ENCODE assay signal across 8 cellular contexts in the genomic region with DNA sequence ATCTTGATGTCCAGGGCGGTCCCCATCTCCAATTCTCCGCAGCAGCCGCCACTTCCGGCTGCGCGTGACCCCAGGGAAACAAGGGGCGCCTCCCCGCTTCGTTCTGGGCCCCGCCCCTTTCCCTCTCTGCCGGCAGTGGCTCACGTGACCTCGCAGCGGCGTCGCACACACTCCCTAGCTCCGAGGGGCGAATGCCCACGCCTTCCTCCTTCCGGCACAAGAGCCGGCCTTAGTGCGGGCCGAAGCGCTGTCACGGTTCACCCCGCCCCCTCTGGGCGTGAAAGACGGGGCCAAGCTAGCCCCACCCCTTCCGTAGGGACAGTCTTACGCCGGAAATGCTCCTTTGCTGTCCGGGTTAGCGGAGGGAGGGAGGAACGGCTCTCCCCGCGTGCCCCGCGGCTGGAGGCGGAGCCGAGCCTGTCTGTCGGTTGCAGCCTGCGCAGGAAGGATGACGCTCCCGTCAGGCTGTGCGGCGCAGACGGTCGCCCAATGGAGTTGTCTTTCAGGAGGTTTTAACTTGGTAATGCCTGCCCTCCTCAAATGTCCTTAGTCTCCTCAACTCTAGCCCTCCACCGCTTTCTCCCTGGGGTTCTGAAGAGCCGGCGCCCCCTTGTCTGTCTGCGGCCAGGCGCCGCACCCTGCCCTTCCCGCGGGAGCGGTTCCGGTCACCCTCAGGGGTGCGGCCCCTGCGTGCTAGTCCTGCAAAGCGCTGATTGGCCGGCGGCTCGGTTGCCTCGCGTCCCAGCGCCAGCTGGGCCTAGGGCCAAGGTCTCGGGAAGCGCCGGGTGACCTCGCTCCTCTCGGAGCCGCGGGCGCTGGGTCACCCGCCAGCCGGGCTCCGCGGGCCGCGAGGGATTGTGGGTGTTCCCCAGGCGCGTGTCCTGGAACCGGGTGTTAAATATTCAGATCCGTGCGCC. TPM values are rescaled to one million over a fixed set of nuclear protein-coding genes. Genes with fewer than 3 reads are reported as not detected.
DNase-seq lines count a peak whose midpoint lies in the region; ATAC-seq, FAIRE-seq and TF ChIP-seq lines count a peak whose summit lies in the region.

A gene (minus strand): TSS at position 66 of the 917 bp plus-strand sequence. CDS start 40 bp downstream, at position 26.

- H3K36me3 ChIP-seq in Loucy (ENCODE audit: insufficient read depth, low read length): no peaks in the 10 kb centered on the region

- H3K4me3 ChIP-seq in Loucy (ENCODE audit: low read length, poor library complexity, severe bottlenecking): peak within 1 kb of the TSS; percentile 91

- H3K79me2 ChIP-seq in Loucy (ENCODE audit: insufficient read depth, low read length): peaks cover 56% of the 10 kb centered on the region

- DNase-seq in EL: peak; percentile 100
- peak; percentile 92 for DNase-seq in H54 (ENCODE audit: insufficient read length, low spot score)
- DNase-seq in activated T-helper 9 cell treated with anti-CD3 and anti-CD28 coated beads, Interleukin-2, amount 50 U/mL, for 16 hours (ENCODE audit: low read depth): peak; percentile 96
- peak; percentile 99 for DNase-seq in fibroblast of peridontal ligament (ENCODE audit: extremely low read depth)
- peak; percentile 94 for DNase-seq in natural killer cell
- peak; percentile 99 for DNase-seq in stimulated activated naive CD4-positive, alpha-beta T cell treated with Interleukin-2 at 50 U/mL for 16 hours (lab: John Stamatoyannopoulos, UW)

- peak within 1 kb of the TSS; percentile 89 for H2AFZ ChIP-seq in Loucy (ENCODE audit: low read length)

- TF ChIP-seq POLR2A in H54 (IDR thresholded peaks at IDR 0.05; ENCODE audit: low read depth, low read length) (peak; percentile 63), Raji (IDR thresholded peaks at IDR 0.05; ENCODE audit: insufficient read depth, low read depth, low read length) (peak; percentile 82)

- ATAC-seq in natural killer cell: peak; percentile 85 to 95 (median 86)

- no peaks in the 10 kb centered on the region for H3K9me3 Mint-ChIP-seq in natural killer cell

- no peaks in the 10 kb centered on the region for H3K36me3 Mint-ChIP-seq in natural killer cell

- H3K27me3 ChIP-seq in Loucy (ENCODE audit: insufficient read depth, low read length, poor library complexity, severe bottlenecking): no peaks in the 10 kb centered on the region

- peaks cover 24% of the 10 kb centered on the region for H4K20me1 ChIP-seq in Loucy (ENCODE audit: insufficient read depth, low read length, poor library complexity, severe bottlenecking)

- no peaks in the 10 kb centered on the region; the same call in 1 of the 2 replicates for H3F3A ChIP-seq in Loucy (ENCODE audit: low read depth)

- H3K9me2 ChIP-seq in Loucy (replicated peaks; ENCODE audit: low read depth, low read length): no peaks in the 10 kb centered on the region

- peak within 1 kb of the TSS; percentile 87 for H3K9ac ChIP-seq in Loucy (ENCODE audit: low read depth, low read length, poor library complexity, severe bottlenecking)

- no peaks in the 10 kb centered on the region for H3K9me3 ChIP-seq in Loucy (ENCODE audit: insufficient read depth, low read depth, low read length)

- H3K4me1 Mint-ChIP-seq in natural killer cell: peaks cover 32 to 52% of the 10 kb centered on the region in 2 donors

- peak within 1 kb of the TSS; percentile 97 for H3K4me2 ChIP-seq in Loucy (ENCODE audit: low read depth, low read length, poor library complexity, severe bottlenecking)

- peak within 1 kb of the TSS; percentile 97 for H3K4me3 Mint-ChIP-seq in natural killer cell

- TF ChIP-seq CTCF in Loucy (conservative IDR thresholded peaks at IDR 0.05; ENCODE audit: low read length): no peak
- TF ChIP-seq CTCF in natural killer cell (IDR thresholded peaks at IDR 0.05): no peak

- peak within 1 kb of the TSS; percentile 95 to 99 for H3K27ac Mint-ChIP-seq in natural killer cell

- H3K4me1 ChIP-seq in Loucy (ENCODE audit: insufficient read depth, low read length, poor library complexity, severe bottlenecking): peaks cover 45% of the 10 kb centered on the region

- H3K27me3 Mint-ChIP-seq in natural killer cell (ENCODE audit: low read depth in 2 of 2): no peaks in the 10 kb centered on the region

- intact Hi-C loops in natural killer cell (cut with micrococcal nuclease): loop anchor here (1.0 to 5.0 kb wide), 6 partner anchors 9 to 297 kb away; a partner anchor contains a TSS

- FAIRE-seq in H54 (lab: Jason Lieb, UNC): peak; percentile 82

RNA-seq across cellular contexts. Expression of the gene that starts here (rescaled TPM):
- total RNA-seq in natural killer cell: 10 to 100 TPM; 71.1 to 84.7 (median 72.2) TPM

Comparison
In these comparisons a context has a peak if more than half of its experiments do, and no peak if none do; other contexts are left out.
1. Peak in every context shown above with its lines: DNase-seq, ATAC-seq and H3K4me3 ChIP-seq.